ENCODE assay signal across 9 cellular contexts in genomic region chr6:16540804-16541752, GRCh38.
DNase-seq lines count a peak whose midpoint lies in the region; ATAC-seq and TF ChIP-seq lines count a peak whose summit lies in the region.
"Had no signal": no experiment of that assay in that cellular context is flagged by ENCODE, and none has a peak within 500 bp of the region (broad histone marks: within the 10 kb centered on the region; RNA-seq: fewer than 3 reads in every experiment).

No MANE protein-coding gene starts in this region.

- no peak overlapping the region for H3K27ac Mint-ChIP-seq in endodermal cell
- H3K27ac Mint-ChIP-seq in stimulated activated naive B cell treated with anti-CD40 and anti-IgM and Interleukin-4, amounts not matched to agents 10 μg/mL and 1 μg/mL and 100 μg/mL, for 72 hours = peak overlapping the region; percentile 63

- H3K36me3 ChIP-seq in endodermal cell (ENCODE audit: control insufficient read depth, insufficient read depth, low read length) = no peaks in the 10 kb centered on the region
- H3K36me3 ChIP-seq: esophagus muscularis mucosa, pancreas had no signal

- DNase-seq in endodermal cell (no peak), RPMI8226 (no peak), T-helper 1 cell (no peak)
- peak; percentile 39 for DNase-seq in stimulated activated naive B cell treated with anti-CD40 and anti-IgM and Interleukin-4, amounts not matched to agents 10 μg/mL and 1 μg/mL and 100 μg/mL, for 72 hours
- no peak for DNase-seq in activated CD8-positive, alpha-beta memory T cell treated with anti-CD3 and anti-CD28 coated beads, Interleukin-2, amount 50 U/mL, for 48 hours
- DNase-seq: pancreas had no signal

- ATAC-seq in HG02852 (IDR thresholded peaks at IDR 0.05; ENCODE audit: unreplicated experiment) = peak; percentile 70
- ATAC-seq in stimulated activated naive B cell treated with anti-CD40 and anti-IgM and Interleukin-4, amounts not matched to agents 10 μg/mL and 1 μg/mL and 100 μg/mL, for 72 hours (replicated peaks) = peak; percentile 89 to 90

- H3K9me3 Mint-ChIP-seq in endodermal cell = no peaks in the 10 kb centered on the region
- H3K9me3 Mint-ChIP-seq in stimulated activated naive B cell treated with anti-CD40 and anti-IgM and Interleukin-4, amounts not matched to agents 10 μg/mL and 1 μg/mL and 100 μg/mL, for 72 hours = peaks cover 0 to 1% of the 10 kb centered on the region in 2 donors

- 92 to 95% methylated on average over 13 to 14 of the region's 14 CpGs for WGBS in endodermal cell (ENCODE audit: insufficient coverage in 1 of 2, insufficient read length in 1 of 2), 2 experiments

- H3K9ac ChIP-seq in endodermal cell (ENCODE audit: extremely low read depth, low read length, poor library complexity, severe bottlenecking) = no peak overlapping the region

- peaks cover 10% of the 10 kb centered on the region for H3K4me1 Mint-ChIP-seq in endodermal cell
- peaks cover 28 to 58% of the 10 kb centered on the region in 2 donors for H3K4me1 Mint-ChIP-seq in stimulated activated naive B cell treated with anti-CD40 and anti-IgM and Interleukin-4, amounts not matched to agents 10 μg/mL and 1 μg/mL and 100 μg/mL, for 72 hours

- H3K4me3 Mint-ChIP-seq in endodermal cell = no peak overlapping the region
- peak overlapping the region; percentile 9 to 58 for H3K4me3 Mint-ChIP-seq in stimulated activated naive B cell treated with anti-CD40 and anti-IgM and Interleukin-4, amounts not matched to agents 10 μg/mL and 1 μg/mL and 100 μg/mL, for 72 hours

- H3K9me3 ChIP-seq in endodermal cell (ENCODE audit: control insufficient read depth, low read length) = no peaks in the 10 kb centered on the region
- H3K9me3 ChIP-seq: esophagus muscularis mucosa, pancreas had no signal

- H3K27me3 ChIP-seq in endodermal cell (ENCODE audit: control insufficient read depth, insufficient read depth, low read length, poor library complexity, severe bottlenecking) = no peaks in the 10 kb centered on the region
- H3K27me3 ChIP-seq: esophagus muscularis mucosa, pancreas had no signal

- no peaks in the 10 kb centered on the region for H3K4me1 ChIP-seq in endodermal cell (ENCODE audit: control insufficient read depth, insufficient read depth, low read length)
- H3K4me1 ChIP-seq: pancreas had no signal

- no peak overlapping the region for H3K27ac ChIP-seq in endodermal cell (ENCODE audit: low read depth, low read length)
- H3K27ac ChIP-seq: esophagus muscularis mucosa, pancreas had no signal

- no peaks in the 10 kb centered on the region for H3K36me3 Mint-ChIP-seq in endodermal cell (ENCODE audit: low read depth)
- H3K36me3 Mint-ChIP-seq in stimulated activated naive B cell treated with anti-CD40 and anti-IgM and Interleukin-4, amounts not matched to agents 10 μg/mL and 1 μg/mL and 100 μg/mL, for 72 hours = peaks cover 19 to 32% of the 10 kb centered on the region in 2 donors

- TF ChIP-seq CTCF in endodermal cell (conservative IDR thresholded peaks at IDR 0.05) = peak; percentile 52

- no peak overlapping the region for H3K4me3 ChIP-seq in endodermal cell (ENCODE audit: low read length)
- H3K4me3 ChIP-seq: esophagus muscularis mucosa, pancreas had no signal

- no peaks in the 10 kb centered on the region for H3K27me3 Mint-ChIP-seq in endodermal cell (ENCODE audit: insufficient read depth)
- H3K27me3 Mint-ChIP-seq in stimulated activated naive B cell treated with anti-CD40 and anti-IgM and Interleukin-4, amounts not matched to agents 10 μg/mL and 1 μg/mL and 100 μg/mL, for 72 hours = peaks cover 0 to 9% of the 10 kb centered on the region in 2 donors

- peak; percentile 25 for TF ChIP-seq POLR2A in GM19193 (IDR thresholded peaks at IDR 0.05; ENCODE audit: extremely low read depth, insufficient read depth, insufficient read length)
